Comparison of ENCODE assay signal across 28 cellular contexts in genomic region chr12:72209096-72209495, GRCh38.
"Had no signal": no experiment of that assay in that cellular context is flagged by ENCODE, and none has a peak within 500 bp of the region (broad histone marks: within the 10 kb centered on the region; RNA-seq: fewer than 3 reads in every experiment).

No MANE protein-coding gene starts in this region.

- H3K4me2 ChIP-seq: hepatocyte had no signal

- DNase-seq: activated CD4-positive, alpha-beta T cell treated with anti-CD3 and anti-CD28 coated beads, Interleukin-2, amount 50 U/mL, for 1 hour; activated CD8-positive, alpha-beta T cell treated with anti-CD3 and anti-CD28 coated beads for 36 hours; activated T-cell treated with anti-CD3 and anti-CD28 coated beads, Interleukin-2, amount 50 U/mL, for 48 hours; body of pancreas; dorsolateral prefrontal cortex; effector memory CD8-positive, alpha-beta T cell; erythroblast; gastrocnemius medialis; left cardiac atrium; left ventricle myocardium superior; mucosa of descending colon; right lobe of liver; stimulated activated CD4-positive, alpha-beta T cell treated with anti-CD3 and anti-CD28 coated beads, Interleukin-12 subunit alpha, Interleukin-12 subunit beta, amount 100 ng/mL, for 4 hours; stimulated activated CD4-positive, alpha-beta T cell treated with anti-CD3 and anti-CD28 coated beads, Interleukin-4, amount 100 ng/mL, for 1 hour; stimulated activated naive CD8-positive, alpha-beta T cell treated with anti-CD3 and anti-CD28 coated beads, Interleukin-15, Interleukin-2, amounts not matched to agents 100 U/mL and 50 U/mL, for 24 hours; T-helper 17 cell; T1000; trophoblast cell had no signal

- H3K4me3 Mint-ChIP-seq: activated CD8-positive, alpha-beta T cell treated with anti-CD3 and anti-CD28 coated beads for 36 hours; effector memory CD8-positive, alpha-beta T cell; natural killer cell treated with Interleukin-12 subunit alpha and Interleukin-12 subunit beta and Interleukin-15 and Interleukin-18, amount 100 ng/mL, for 72 hours; T-helper 17 cell; WTC11 had no signal

- H3K27ac Mint-ChIP-seq: activated CD8-positive, alpha-beta T cell treated with anti-CD3 and anti-CD28 coated beads for 36 hours; activated naive CD4-positive, alpha-beta T cell treated with anti-CD3 and anti-CD28 coated beads, Interleukin-2, amount 50 U/mL, for 72 hours; activated T-helper 2 cell treated with anti-CD3 and anti-CD28 coated beads, Interferon-gamma antibody, Interleukin-2, Interleukin-4, amounts not matched to agents 10 μg/mL and 5 μg/mL and 100 μg/mL, durations not matched to agents 14 hours and 24 hours and 36 hours; effector memory CD8-positive, alpha-beta T cell; natural killer cell treated with Interleukin-12 subunit alpha and Interleukin-12 subunit beta and Interleukin-15 and Interleukin-18, amount 100 ng/mL, for 72 hours; T-helper 17 cell; WTC11 had no signal

- H3K36me3 ChIP-seq: cardiac muscle cell, gastrocnemius medialis, neutrophil, right lobe of liver, thoracic aorta had no signal

- H2AFZ ChIP-seq: hepatocyte had no signal

- H3K27me3 ChIP-seq: body of pancreas, cardiac muscle cell, dorsolateral prefrontal cortex, gastrocnemius medialis, hepatocyte, neutrophil, right lobe of liver had no signal

- H3K27ac ChIP-seq: body of pancreas, cardiac muscle cell, coronary artery, gastrocnemius medialis, hepatocyte, neutrophil, right lobe of liver, skin epidermis, thoracic aorta had no signal

- H3K9me3 ChIP-seq: body of pancreas, gastrocnemius medialis, mucosa of descending colon, neutrophil, right lobe of liver, thoracic aorta had no signal

- H3K4me1 Mint-ChIP-seq: T-helper 17 cell had no signal

- ATAC-seq: activated CD8-positive, alpha-beta T cell treated with anti-CD3 and anti-CD28 coated beads for 36 hours; activated naive CD4-positive, alpha-beta T cell treated with anti-CD3 and anti-CD28 coated beads, Interleukin-2, amount 50 U/mL, for 72 hours; body of pancreas; effector memory CD8-positive, alpha-beta T cell; gastrocnemius medialis; left cardiac atrium; left ventricle myocardium superior; mucosa of descending colon; natural killer cell treated with Interleukin-12 subunit alpha and Interleukin-12 subunit beta and Interleukin-15 and Interleukin-18, amount 100 ng/mL, for 72 hours; right lobe of liver; stimulated activated naive CD8-positive, alpha-beta T cell treated with anti-CD3 and anti-CD28 coated beads, Interleukin-15, Interleukin-2, amounts not matched to agents 100 U/mL and 50 U/mL, for 24 hours; T-helper 17 cell; WTC11 had no signal

- H3K4me3 ChIP-seq: body of pancreas, cardiac muscle cell, coronary artery, dorsolateral prefrontal cortex, gastrocnemius medialis, hepatocyte, mucosa of descending colon, right lobe of liver, skin epidermis, thoracic aorta had no signal

- H3K36me3 Mint-ChIP-seq: activated naive CD4-positive, alpha-beta T cell treated with anti-CD3 and anti-CD28 coated beads, Interleukin-2, amount 50 U/mL, for 72 hours; natural killer cell treated with Interleukin-12 subunit alpha and Interleukin-12 subunit beta and Interleukin-15 and Interleukin-18, amount 100 ng/mL, for 72 hours; WTC11 had no signal

- H3K27me3 Mint-ChIP-seq: activated CD8-positive, alpha-beta T cell treated with anti-CD3 and anti-CD28 coated beads for 36 hours; effector memory CD8-positive, alpha-beta T cell; natural killer cell treated with Interleukin-12 subunit alpha and Interleukin-12 subunit beta and Interleukin-15 and Interleukin-18, amount 100 ng/mL, for 72 hours; T-helper 17 cell had no signal

- H3K79me2 ChIP-seq: hepatocyte had no signal

- H3K9me3 Mint-ChIP-seq: activated CD8-positive, alpha-beta T cell treated with anti-CD3 and anti-CD28 coated beads for 36 hours; activated T-helper 2 cell treated with anti-CD3 and anti-CD28 coated beads, Interferon-gamma antibody, Interleukin-2, Interleukin-4, amounts not matched to agents 10 μg/mL and 5 μg/mL and 100 μg/mL, durations not matched to agents 14 hours and 24 hours and 36 hours; WTC11 had no signal

- H3K4me1 ChIP-seq: body of pancreas, gastrocnemius medialis, right lobe of liver had no signal
